ENCODE assay signal across 25 cellular contexts in genomic region chr6:109874086-109874485, GRCh38.
"Had no signal": no experiment of that assay in that cellular context is flagged by ENCODE, and none has a peak within 500 bp of the region (broad histone marks: within the 10 kb centered on the region; RNA-seq: fewer than 3 reads in every experiment).

No MANE protein-coding gene starts in this region.

- ATAC-seq: left colon; left lung; lower lobe of right lung; naive thymus-derived CD8-positive, alpha-beta T cell; pancreas; right cardiac atrium; sciatic nerve; stimulated activated effector memory CD8-positive, alpha-beta T cell treated with anti-CD3 and anti-CD28 coated beads, Interleukin-12 subunit alpha, Interleukin-12 subunit beta, amount 100 ng/mL, for 72 hours; stimulated activated naive CD8-positive, alpha-beta T cell treated with anti-CD3 and anti-CD28 coated beads, Interleukin-15, amount 100 ng/mL, for 72 hours had no signal

- H3K9me3 ChIP-seq: left lung, lower lobe of right lung, pancreas, prostate gland, spleen, transverse colon, upper lobe of left lung, vagina had no signal

- H3K36me3 ChIP-seq: left lung, lower lobe of right lung, pancreas, prostate gland, spleen, transverse colon, upper lobe of left lung, vagina had no signal

- H3K4me1 ChIP-seq: pancreas, prostate gland, transverse colon, upper lobe of left lung had no signal

- H3K27me3 ChIP-seq: left lung, pancreas, spleen, transverse colon, upper lobe of left lung, vagina had no signal

- DNase-seq: immature natural killer cell; kidney; left colon; left lung; lower lobe of right lung; mammary epithelial cell; mesenchymal stem cell; naive thymus-derived CD8-positive, alpha-beta T cell; nucleus accumbens; pancreas; posterior cingulate gyrus; retina; right cardiac atrium; small intestine; spleen; stimulated activated CD4-positive, alpha-beta T cell treated with anti-CD3 and anti-CD28 coated beads, Interleukin-4, amount 100 ng/mL, for 24 hours; stimulated activated naive CD4-positive, alpha-beta T cell treated with Interleukin-2 at 50 U/mL for 16 hours; stimulated activated naive CD8-positive, alpha-beta T cell treated with anti-CD3 and anti-CD28 coated beads, Interleukin-15, amount 100 ng/mL, for 72 hours; substantia nigra; transverse colon had no signal

- H3K27ac ChIP-seq: left lung, lower lobe of right lung, pancreas, prostate gland, transverse colon, upper lobe of left lung, vagina had no signal

- H3K4me3 ChIP-seq: left lung, lower lobe of right lung, pancreas, prostate gland, spleen, transverse colon, upper lobe of left lung, vagina had no signal
